In the genomic region with DNA sequence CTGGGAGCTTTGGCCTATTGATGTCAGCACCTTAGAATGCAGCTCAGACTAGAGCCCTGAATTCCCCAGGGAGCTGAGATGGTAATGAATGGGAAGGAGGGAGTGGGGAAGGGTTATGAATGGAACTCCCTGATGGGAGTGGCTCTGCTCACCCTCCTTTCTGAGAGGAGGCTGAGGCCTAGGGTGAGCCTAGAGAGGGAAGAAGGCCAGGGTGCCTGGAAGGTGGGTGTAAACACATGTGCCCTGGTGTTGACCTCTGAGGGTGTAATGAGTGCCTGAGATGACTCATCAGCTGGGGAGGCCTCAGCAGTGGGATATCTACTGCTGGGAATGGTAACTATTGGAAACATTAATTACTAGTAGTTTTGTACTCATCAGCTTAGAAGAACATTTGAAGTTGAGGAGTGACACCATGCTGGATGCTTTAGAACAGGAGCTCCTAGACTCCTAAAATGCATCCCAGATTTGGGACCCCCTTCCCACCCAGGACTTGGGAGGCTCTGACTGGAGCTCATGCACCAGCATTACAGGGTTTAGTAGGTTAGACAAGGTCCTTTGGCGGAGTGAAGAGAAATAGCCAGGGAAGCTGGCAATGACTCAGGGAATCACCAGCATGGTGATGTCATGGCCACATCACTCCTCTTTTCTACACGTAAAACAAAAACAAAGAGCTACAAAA, we compare ENCODE assay signal across 1 cellular context.
TF ChIP-seq lines count a peak whose summit lies in the region.

No MANE protein-coding gene starts in this region.

TF ChIP-seq in HEK293, 187 proteins besides CTCF, POLR2A, EP300 and RAD21 (continued from another document and continues in another):
- TF ChIP-seq, protein P1, sequence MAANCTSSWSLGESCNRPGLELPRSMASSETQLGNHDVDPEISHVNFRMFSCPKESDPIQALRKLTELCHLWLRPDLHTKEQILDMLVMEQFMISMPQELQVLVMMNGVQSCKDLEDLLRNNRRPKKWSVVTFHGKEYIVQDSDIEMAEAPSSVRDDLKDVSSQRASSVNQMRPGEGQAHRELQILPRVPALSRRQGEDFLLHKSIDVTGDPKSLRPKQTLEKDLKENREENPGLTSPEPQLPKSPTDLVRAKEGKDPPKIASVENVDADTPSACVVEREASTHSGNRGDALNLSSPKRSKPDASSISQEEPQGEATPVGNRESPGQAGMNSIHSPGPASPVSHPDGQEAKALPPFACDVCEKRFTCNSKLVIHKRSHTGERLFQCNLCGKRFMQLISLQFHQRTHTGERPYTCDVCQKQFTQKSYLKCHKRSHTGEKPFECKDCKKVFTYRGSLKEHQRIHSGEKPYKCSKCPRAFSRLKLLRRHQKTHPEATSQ (tag by site-specific recombination; IDR thresholded peaks at IDR 0.05), result no peak
- TF ChIP-seq, protein P2, sequence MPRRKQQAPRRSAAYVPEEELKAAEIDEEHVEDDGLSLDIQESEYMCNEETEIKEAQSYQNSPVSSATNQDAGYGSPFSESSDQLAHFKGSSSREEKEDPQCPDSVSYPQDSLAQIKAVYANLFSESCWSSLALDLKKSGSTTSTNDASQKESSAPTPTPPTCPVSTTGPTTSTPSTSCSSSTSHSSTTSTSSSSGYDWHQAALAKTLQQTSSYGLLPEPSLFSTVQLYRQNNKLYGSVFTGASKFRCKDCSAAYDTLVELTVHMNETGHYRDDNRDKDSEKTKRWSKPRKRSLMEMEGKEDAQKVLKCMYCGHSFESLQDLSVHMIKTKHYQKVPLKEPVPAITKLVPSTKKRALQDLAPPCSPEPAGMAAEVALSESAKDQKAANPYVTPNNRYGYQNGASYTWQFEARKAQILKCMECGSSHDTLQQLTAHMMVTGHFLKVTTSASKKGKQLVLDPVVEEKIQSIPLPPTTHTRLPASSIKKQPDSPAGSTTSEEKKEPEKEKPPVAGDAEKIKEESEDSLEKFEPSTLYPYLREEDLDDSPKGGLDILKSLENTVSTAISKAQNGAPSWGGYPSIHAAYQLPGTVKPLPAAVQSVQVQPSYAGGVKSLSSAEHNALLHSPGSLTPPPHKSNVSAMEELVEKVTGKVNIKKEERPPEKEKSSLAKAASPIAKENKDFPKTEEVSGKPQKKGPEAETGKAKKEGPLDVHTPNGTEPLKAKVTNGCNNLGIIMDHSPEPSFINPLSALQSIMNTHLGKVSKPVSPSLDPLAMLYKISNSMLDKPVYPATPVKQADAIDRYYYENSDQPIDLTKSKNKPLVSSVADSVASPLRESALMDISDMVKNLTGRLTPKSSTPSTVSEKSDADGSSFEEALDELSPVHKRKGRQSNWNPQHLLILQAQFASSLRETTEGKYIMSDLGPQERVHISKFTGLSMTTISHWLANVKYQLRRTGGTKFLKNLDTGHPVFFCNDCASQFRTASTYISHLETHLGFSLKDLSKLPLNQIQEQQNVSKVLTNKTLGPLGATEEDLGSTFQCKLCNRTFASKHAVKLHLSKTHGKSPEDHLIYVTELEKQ (tag by site-specific recombination; IDR thresholded peaks at IDR 0.05; ENCODE audit: borderline replicate concordance), result peak; percentile 43; the same call in 1 of the 2 replicates
- no peak for TF ChIP-seq ZSCAN16 (tag by site-specific recombination; IDR thresholded peaks at IDR 0.05)
- peak; percentile 75 for TF ChIP-seq PRDM1 (tag by site-specific recombination; IDR thresholded peaks at IDR 0.05)
- TF ChIP-seq ZNF350 (tag by site-specific recombination; IDR thresholded peaks at IDR 0.05), result no peak
- TF ChIP-seq, protein P3, sequence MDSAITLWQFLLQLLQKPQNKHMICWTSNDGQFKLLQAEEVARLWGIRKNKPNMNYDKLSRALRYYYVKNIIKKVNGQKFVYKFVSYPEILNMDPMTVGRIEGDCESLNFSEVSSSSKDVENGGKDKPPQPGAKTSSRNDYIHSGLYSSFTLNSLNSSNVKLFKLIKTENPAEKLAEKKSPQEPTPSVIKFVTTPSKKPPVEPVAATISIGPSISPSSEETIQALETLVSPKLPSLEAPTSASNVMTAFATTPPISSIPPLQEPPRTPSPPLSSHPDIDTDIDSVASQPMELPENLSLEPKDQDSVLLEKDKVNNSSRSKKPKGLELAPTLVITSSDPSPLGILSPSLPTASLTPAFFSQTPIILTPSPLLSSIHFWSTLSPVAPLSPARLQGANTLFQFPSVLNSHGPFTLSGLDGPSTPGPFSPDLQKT (IDR thresholded peaks at IDR 0.05; ENCODE audit: borderline replicate concordance, low read depth, low read length), result no peak
- no peak for TF ChIP-seq TCF7L2 (IDR thresholded peaks at IDR 0.05; ENCODE audit: borderline replicate concordance, low read depth, low read length)
- TF ChIP-seq, protein P4, sequence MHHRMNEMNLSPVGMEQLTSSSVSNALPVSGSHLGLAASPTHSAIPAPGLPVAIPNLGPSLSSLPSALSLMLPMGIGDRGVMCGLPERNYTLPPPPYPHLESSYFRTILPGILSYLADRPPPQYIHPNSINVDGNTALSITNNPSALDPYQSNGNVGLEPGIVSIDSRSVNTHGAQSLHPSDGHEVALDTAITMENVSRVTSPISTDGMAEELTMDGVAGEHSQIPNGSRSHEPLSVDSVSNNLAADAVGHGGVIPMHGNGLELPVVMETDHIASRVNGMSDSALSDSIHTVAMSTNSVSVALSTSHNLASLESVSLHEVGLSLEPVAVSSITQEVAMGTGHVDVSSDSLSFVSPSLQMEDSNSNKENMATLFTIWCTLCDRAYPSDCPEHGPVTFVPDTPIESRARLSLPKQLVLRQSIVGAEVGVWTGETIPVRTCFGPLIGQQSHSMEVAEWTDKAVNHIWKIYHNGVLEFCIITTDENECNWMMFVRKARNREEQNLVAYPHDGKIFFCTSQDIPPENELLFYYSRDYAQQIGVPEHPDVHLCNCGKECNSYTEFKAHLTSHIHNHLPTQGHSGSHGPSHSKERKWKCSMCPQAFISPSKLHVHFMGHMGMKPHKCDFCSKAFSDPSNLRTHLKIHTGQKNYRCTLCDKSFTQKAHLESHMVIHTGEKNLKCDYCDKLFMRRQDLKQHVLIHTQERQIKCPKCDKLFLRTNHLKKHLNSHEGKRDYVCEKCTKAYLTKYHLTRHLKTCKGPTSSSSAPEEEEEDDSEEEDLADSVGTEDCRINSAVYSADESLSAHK (tag by site-specific recombination; IDR thresholded peaks at IDR 0.05), result no peak
- TF ChIP-seq ZNF140 (tag by site-specific recombination; IDR thresholded peaks at IDR 0.05), result no peak
- TF ChIP-seq, protein P5, sequence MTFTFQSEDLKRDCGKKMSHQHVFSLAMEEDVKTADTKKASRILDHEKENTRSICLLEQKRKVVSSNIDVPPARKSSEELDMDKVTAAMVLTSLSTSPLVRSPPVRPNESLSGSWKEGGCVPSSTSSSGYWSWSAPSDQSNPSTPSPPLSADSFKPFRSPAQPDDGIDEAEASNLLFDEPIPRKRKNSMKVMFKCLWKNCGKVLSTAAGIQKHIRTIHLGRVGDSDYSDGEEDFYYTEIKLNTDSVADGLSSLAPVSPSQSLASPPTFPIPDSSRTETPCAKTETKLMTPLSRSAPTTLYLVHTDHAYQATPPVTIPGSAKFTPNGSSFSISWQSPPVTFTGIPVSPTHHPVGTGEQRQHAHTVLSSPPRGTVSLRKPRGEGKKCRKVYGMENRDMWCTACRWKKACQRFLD (tag by site-specific recombination; IDR thresholded peaks at IDR 0.05), result no peak
- TF ChIP-seq ZFHX2 (tag by site-specific recombination; conservative IDR thresholded peaks at IDR 0.05), result peak; percentile 92
- TF ChIP-seq, protein P6, sequence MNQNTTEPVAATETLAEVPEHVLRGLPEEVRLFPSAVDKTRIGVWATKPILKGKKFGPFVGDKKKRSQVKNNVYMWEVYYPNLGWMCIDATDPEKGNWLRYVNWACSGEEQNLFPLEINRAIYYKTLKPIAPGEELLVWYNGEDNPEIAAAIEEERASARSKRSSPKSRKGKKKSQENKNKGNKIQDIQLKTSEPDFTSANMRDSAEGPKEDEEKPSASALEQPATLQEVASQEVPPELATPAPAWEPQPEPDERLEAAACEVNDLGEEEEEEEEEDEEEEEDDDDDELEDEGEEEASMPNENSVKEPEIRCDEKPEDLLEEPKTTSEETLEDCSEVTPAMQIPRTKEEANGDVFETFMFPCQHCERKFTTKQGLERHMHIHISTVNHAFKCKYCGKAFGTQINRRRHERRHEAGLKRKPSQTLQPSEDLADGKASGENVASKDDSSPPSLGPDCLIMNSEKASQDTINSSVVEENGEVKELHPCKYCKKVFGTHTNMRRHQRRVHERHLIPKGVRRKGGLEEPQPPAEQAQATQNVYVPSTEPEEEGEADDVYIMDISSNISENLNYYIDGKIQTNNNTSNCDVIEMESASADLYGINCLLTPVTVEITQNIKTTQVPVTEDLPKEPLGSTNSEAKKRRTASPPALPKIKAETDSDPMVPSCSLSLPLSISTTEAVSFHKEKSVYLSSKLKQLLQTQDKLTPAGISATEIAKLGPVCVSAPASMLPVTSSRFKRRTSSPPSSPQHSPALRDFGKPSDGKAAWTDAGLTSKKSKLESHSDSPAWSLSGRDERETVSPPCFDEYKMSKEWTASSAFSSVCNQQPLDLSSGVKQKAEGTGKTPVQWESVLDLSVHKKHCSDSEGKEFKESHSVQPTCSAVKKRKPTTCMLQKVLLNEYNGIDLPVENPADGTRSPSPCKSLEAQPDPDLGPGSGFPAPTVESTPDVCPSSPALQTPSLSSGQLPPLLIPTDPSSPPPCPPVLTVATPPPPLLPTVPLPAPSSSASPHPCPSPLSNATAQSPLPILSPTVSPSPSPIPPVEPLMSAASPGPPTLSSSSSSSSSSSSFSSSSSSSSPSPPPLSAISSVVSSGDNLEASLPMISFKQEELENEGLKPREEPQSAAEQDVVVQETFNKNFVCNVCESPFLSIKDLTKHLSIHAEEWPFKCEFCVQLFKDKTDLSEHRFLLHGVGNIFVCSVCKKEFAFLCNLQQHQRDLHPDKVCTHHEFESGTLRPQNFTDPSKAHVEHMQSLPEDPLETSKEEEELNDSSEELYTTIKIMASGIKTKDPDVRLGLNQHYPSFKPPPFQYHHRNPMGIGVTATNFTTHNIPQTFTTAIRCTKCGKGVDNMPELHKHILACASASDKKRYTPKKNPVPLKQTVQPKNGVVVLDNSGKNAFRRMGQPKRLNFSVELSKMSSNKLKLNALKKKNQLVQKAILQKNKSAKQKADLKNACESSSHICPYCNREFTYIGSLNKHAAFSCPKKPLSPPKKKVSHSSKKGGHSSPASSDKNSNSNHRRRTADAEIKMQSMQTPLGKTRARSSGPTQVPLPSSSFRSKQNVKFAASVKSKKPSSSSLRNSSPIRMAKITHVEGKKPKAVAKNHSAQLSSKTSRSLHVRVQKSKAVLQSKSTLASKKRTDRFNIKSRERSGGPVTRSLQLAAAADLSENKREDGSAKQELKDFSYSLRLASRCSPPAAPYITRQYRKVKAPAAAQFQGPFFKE (tag by site-specific recombination; IDR thresholded peaks at IDR 0.05; ENCODE audit: borderline replicate concordance), result no peak
- TF ChIP-seq ZNF324 (tag by site-specific recombination; IDR thresholded peaks at IDR 0.05), result no peak; the same call in 1 of the 2 replicates
- TF ChIP-seq ZNF561 (tag by site-specific recombination; IDR thresholded peaks at IDR 0.05; ENCODE audit: borderline replicate concordance), result no peak
- TF ChIP-seq ZBTB20 (tag by site-specific recombination; IDR thresholded peaks at IDR 0.05), result peak; percentile 60; the same call in 1 of the 2 replicates
- no peak for TF ChIP-seq ZNF510 (tag by site-specific recombination; IDR thresholded peaks at IDR 0.05; ENCODE audit: insufficient replicate concordance)
- TF ChIP-seq ZBTB17 (tag by site-specific recombination; IDR thresholded peaks at IDR 0.05), result peak; percentile 78
- peak; percentile 93 for TF ChIP-seq TRIM28 (IDR thresholded peaks at IDR 0.05; ENCODE audit: borderline replicate concordance, low read length)
- TF ChIP-seq ZNF560 (tag by site-specific recombination; IDR thresholded peaks at IDR 0.05; ENCODE audit: borderline replicate concordance), result no peak
- 0 out of 2 replicates have a peak, but pooled peaks have one; percentile 27 for TF ChIP-seq ZNF2 (tag by site-specific recombination; IDR thresholded peaks at IDR 0.05)
- TF ChIP-seq ZNF133 (tag by site-specific recombination; IDR thresholded peaks at IDR 0.05), result no peak
- TF ChIP-seq ZNF792 (tag by site-specific recombination; IDR thresholded peaks at IDR 0.05), result no peak
- TF ChIP-seq, protein P7, sequence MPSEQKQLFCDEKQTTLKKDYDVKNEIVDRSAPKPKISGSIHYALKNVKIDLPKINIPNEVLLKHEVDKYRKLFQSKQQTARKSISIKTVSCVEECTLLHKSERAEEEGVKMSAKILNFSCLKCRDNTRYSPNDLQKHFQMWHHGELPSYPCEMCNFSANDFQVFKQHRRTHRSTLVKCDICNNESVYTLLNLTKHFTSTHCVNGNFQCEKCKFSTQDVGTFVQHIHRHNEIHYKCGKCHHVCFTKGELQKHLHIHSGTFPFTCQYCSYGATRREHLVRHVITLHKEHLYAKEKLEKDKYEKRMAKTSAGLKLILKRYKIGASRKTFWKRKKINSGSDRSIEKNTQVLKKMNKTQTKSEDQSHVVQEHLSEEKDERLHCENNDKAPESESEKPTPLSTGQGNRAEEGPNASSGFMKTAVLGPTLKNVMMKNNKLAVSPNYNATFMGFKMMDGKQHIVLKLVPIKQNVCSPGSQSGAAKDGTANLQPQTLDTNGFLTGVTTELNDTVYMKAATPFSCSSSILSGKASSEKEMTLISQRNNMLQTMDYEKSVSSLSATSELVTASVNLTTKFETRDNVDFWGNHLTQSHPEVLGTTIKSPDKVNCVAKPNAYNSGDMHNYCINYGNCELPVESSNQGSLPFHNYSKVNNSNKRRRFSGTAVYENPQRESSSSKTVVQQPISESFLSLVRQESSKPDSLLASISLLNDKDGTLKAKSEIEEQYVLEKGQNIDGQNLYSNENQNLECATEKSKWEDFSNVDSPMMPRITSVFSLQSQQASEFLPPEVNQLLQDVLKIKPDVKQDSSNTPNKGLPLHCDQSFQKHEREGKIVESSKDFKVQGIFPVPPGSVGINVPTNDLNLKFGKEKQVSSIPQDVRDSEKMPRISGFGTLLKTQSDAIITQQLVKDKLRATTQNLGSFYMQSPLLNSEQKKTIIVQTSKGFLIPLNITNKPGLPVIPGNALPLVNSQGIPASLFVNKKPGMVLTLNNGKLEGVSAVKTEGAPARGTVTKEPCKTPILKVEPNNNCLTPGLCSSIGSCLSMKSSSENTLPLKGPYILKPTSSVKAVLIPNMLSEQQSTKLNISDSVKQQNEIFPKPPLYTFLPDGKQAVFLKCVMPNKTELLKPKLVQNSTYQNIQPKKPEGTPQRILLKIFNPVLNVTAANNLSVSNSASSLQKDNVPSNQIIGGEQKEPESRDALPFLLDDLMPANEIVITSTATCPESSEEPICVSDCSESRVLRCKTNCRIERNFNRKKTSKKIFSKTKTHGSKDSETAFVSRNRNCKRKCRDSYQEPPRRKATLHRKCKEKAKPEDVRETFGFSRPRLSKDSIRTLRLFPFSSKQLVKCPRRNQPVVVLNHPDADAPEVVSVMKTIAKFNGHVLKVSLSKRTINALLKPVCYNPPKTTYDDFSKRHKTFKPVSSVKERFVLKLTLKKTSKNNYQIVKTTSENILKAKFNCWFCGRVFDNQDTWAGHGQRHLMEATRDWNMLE (tag by site-specific recombination; conservative IDR thresholded peaks at IDR 0.05; ENCODE audit: low read depth), result 0 out of 2 replicates have a peak, but pooled peaks have one; percentile 15
- TF ChIP-seq ZFP37 (tag by site-specific recombination; IDR thresholded peaks at IDR 0.05), result no peak
- TF ChIP-seq, protein P8, sequence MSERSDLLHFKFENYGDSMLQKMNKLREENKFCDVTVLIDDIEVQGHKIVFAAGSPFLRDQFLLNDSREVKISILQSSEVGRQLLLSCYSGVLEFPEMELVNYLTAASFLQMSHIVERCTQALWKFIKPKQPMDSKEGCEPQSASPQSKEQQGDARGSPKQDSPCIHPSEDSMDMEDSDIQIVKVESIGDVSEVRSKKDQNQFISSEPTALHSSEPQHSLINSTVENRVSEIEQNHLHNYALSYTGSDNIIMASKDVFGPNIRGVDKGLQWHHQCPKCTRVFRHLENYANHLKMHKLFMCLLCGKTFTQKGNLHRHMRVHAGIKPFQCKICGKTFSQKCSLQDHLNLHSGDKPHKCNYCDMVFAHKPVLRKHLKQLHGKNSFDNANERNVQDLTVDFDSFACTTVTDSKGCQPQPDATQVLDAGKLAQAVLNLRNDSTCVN (tag by site-specific recombination; optimal IDR thresholded peaks at IDR 0.05), result no peak
